ENCODE assay signal across 22 cellular contexts in the genomic region with DNA sequence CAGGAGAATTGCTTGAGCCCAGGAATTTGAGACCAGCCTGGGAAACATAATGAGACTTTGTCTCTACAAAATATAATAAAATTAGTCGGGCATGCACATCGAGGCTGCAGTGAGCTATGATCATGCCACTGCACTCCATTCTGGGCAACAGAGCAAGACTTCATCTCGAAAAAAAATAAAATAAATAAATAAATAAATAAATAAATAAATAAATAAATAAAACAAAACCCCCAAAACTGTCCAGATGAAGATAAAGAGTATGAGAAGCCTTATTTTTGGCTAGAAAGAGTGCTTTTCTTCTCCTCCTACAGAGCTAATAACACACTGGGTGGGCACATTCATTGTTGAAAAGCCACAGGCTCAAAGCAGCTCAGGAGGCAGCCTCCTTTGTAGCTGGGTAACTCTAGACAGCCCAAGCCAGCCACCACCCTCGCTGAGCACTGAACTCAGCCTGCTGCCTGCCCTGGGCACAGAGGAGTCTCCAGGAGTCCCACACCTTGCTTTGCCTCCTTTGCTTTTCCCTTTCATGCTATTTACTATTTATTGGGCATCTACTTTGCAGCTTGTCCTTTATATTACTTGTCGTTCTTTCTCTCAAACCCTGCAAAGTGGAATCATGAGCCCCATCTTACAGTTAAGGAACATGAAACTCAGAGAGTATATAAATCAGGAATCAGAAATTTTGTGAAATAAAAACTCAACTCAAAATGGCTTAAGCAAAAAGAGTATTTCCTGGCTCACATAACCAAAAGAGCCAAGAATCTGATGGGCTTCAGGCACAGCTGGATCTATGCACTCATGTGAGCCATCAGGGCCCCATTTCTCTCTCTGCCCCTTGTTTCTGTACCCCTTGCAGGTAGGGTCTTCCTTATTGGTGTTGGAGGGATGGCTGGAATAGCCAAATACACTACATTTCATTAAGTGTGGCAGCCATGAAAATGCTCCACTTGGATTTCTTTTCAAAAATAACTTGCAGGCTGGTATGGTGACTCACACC. TPM values are rescaled to one million over a fixed set of nuclear protein-coding genes. Genes with fewer than 3 reads are reported as not detected.
A peak's percentile ranks its signal among the peaks of the same experiment; 100 is the strongest.
DNase-seq lines count a peak whose midpoint lies in the region; ATAC-seq, FAIRE-seq and TF ChIP-seq lines count a peak whose summit lies in the region.
"Had no signal": no experiment of that assay in that cellular context is flagged by ENCODE, and none has a peak within 500 bp of the region (broad histone marks: within the 10 kb centered on the region; RNA-seq: fewer than 3 reads in every experiment).

No MANE protein-coding gene starts in this region.

- WGBS in spleen, 5 donors = 80 to 89% (median 85%) methylated on average over 5 of the region's 5 CpGs

- H3K27me3 ChIP-seq in GM23338 (ENCODE audit: insufficient read depth) (no peaks in the 10 kb centered on the region), astrocyte (ENCODE audit: insufficient read depth, low read length) (peaks cover 4% of the 10 kb centered on the region), spleen (replicated peaks in 1 of 7) (peaks cover 0 to 37% (median 7%) of the 10 kb centered on the region in 7 donors)

- no peaks in the 10 kb centered on the region for H4K20me1 ChIP-seq in GM23338 (replicated peaks; ENCODE audit: insufficient read depth)
- no peaks in the 10 kb centered on the region for H4K20me1 ChIP-seq in astrocyte (ENCODE audit: insufficient read depth, low read length)

- H3K27ac Mint-ChIP-seq in GM23338 = no peak overlapping the region
- H3K27ac Mint-ChIP-seq in astrocyte (ENCODE audit: unreplicated experiment) = peak overlapping the region; percentile 69
- H3K27ac Mint-ChIP-seq: CD4-positive, alpha-beta memory T cell had no signal

- no peak overlapping the region for H3K4me3 Mint-ChIP-seq in GM23338
- no peak overlapping the region for H3K4me3 Mint-ChIP-seq in astrocyte (ENCODE audit: unreplicated experiment)
- H3K4me3 Mint-ChIP-seq: CD4-positive, alpha-beta memory T cell had no signal

- H3K36me3 Mint-ChIP-seq in GM23338 (ENCODE audit: low read depth) = no peaks in the 10 kb centered on the region
- H3K36me3 Mint-ChIP-seq in astrocyte (ENCODE audit: low read depth, unreplicated experiment) = no peaks in the 10 kb centered on the region
- H3K36me3 Mint-ChIP-seq: CD4-positive, alpha-beta memory T cell had no signal

- no peaks in the 10 kb centered on the region for H3K4me1 ChIP-seq in GM23338 (ENCODE audit: insufficient read depth)
- H3K4me1 ChIP-seq in astrocyte (ENCODE audit: insufficient read depth, low read length) = no peaks in the 10 kb centered on the region
- peaks cover 0 to 8% (median 1%) of the 10 kb centered on the region in 6 donors for H3K4me1 ChIP-seq in spleen

- H3K9ac ChIP-seq in astrocyte (ENCODE audit: low read length) = no peak overlapping the region

- H3F3A ChIP-seq in GM23338 (replicated peaks; ENCODE audit: low read depth) = no peaks in the 10 kb centered on the region

- TF ChIP-seq POLR2A in spleen (IDR thresholded peaks at IDR 0.05) = no peak

- H3K9me3 Mint-ChIP-seq in GM23338 (no peaks in the 10 kb centered on the region; the same call in 2 of the 3 replicates), astrocyte (ENCODE audit: unreplicated experiment) (no peaks in the 10 kb centered on the region)
- H3K9me3 Mint-ChIP-seq: CD4-positive, alpha-beta memory T cell had no signal

- H3K36me3 ChIP-seq in GM23338 (ENCODE audit: insufficient read depth) (no peaks in the 10 kb centered on the region), astrocyte (ENCODE audit: insufficient read depth, low read length) (no peaks in the 10 kb centered on the region), spleen (no peaks in the 10 kb centered on the region)

- peak; percentile 70 for ATAC-seq in GM23338
- ATAC-seq: K562 had no signal

- H3K79me2 ChIP-seq in GM23338 (replicated peaks; ENCODE audit: insufficient read depth) (no peaks in the 10 kb centered on the region), astrocyte (ENCODE audit: insufficient read depth, low read length) (no peaks in the 10 kb centered on the region)

- H3K9me3 ChIP-seq in astrocyte (ENCODE audit: insufficient read depth, low read depth, low read length) (no peaks in the 10 kb centered on the region), spleen (no peaks in the 10 kb centered on the region)

- H2AFZ ChIP-seq in GM23338 = no peak overlapping the region
- no peak overlapping the region for H2AFZ ChIP-seq in astrocyte (ENCODE audit: low read depth, low read length)

- intact Hi-C loops in spleen (cut with DNase I; ENCODE audit: low total_unique reads) = no loop called here

- no peak for DNase-seq in GM23338 (ENCODE audit: low spot score)
- DNase-seq in NCI-H146 (lab: John Stamatoyannopoulos, UW) = peak; percentile 10
- DNase-seq in astrocyte (ENCODE audit: low read depth) = no peak
- DNase-seq in spleen = peak; percentile 38
- no peak for DNase-seq in stimulated activated CD4-positive, alpha-beta T cell treated with anti-CD3 and anti-CD28 coated beads, Interleukin-4, amount 100 ng/mL, for 24 hours
- DNase-seq in germinal center (ENCODE audit: low spot score) = no peak
- no peak for DNase-seq in anterior cingulate cortex (lab: John Stamatoyannopoulos, UW)
- DNase-seq: C1 segment of cervical spinal cord; CD4-positive, alpha-beta memory T cell; COR-L47; DMS53; Kasumi-1; NCI-H1092 treated with DMSO at 0.1 percent for 48 hours; NCI-H1436; NCI-H1930; NCI-H446 treated with DMSO at 0.1 percent for 48 hours; NCI-H526; SHP77 had no signal

- no peak for FAIRE-seq in astrocyte (lab: Jason Lieb, UNC)
- FAIRE-seq: A204.1, H54, K562 had no signal

- H3K4me3 ChIP-seq in GM23338 = no peak overlapping the region
- H3K4me3 ChIP-seq in astrocyte (ENCODE audit: insufficient read depth, low read depth, low read length) = no peak overlapping the region
- H3K4me3 ChIP-seq in spleen = no peak overlapping the region
- H3K4me3 ChIP-seq: K562 had no signal

- no peaks in the 10 kb centered on the region for H3K9me2 ChIP-seq in GM23338 (ENCODE audit: insufficient read depth)

- H3K27ac ChIP-seq in GM23338 (ENCODE audit: low read depth) = no peak overlapping the region
- no peak overlapping the region for H3K27ac ChIP-seq in astrocyte (ENCODE audit: low read depth, low read length)
- H3K27ac ChIP-seq in spleen = no peak overlapping the region
- H3K27ac ChIP-seq: RWPE1 had no signal

- H3K27me3 Mint-ChIP-seq in GM23338 (ENCODE audit: insufficient read depth, low read depth, poor library complexity) (no peaks in the 10 kb centered on the region), astrocyte (ENCODE audit: low read depth, unreplicated experiment) (no peaks in the 10 kb centered on the region)

- TF ChIP-seq CTCF in GM23338 (conservative IDR thresholded peaks at IDR 0.05; ENCODE audit: low read depth in 2 of 2) = no peak
- no peak for TF ChIP-seq CTCF in astrocyte (IDR thresholded peaks at IDR 0.05; ENCODE audit: insufficient read depth, low read depth, low read length)
- no peak for TF ChIP-seq CTCF in spleen (IDR thresholded peaks at IDR 0.05 in 8 of 11, conservative IDR thresholded peaks at IDR 0.05 in 3 of 11)

- H3K4me1 Mint-ChIP-seq in GM23338 = peaks cover 23% of the 10 kb centered on the region
- H3K4me1 Mint-ChIP-seq in astrocyte (ENCODE audit: low read depth, unreplicated experiment) = peaks cover 2% of the 10 kb centered on the region
- H3K4me1 Mint-ChIP-seq: CD4-positive, alpha-beta memory T cell had no signal

- H3K4me2 ChIP-seq in GM23338 (no peak overlapping the region), astrocyte (ENCODE audit: low read length) (no peak overlapping the region)

RNA-seq across cellular contexts. Expression of a gene that starts 18.1 kb away (rescaled TPM):
- 23.4 and 32.1 TPM in 2 replicates for total RNA-seq in GM23338 (2014; rRNA removed; shearing (Covaris generic))
- 40.2 and 46.0 TPM in 2 replicates for polyA plus RNA-seq in GM23338 (2016; fragmentation: Nextera tagmentation; extraction: Ambion mirVana)
- 20.5 and 25.0 TPM in 2 replicates for total RNA-seq in astrocyte
- 10 to 100 TPM in 1 of 7 donors, 1 to 10 TPM in 6; 7.7 to 10.3 (median 8.9) TPM for total RNA-seq in spleen
- 1 to 10 TPM; 7.2 to 7.6 (median 7.3) TPM for polyA plus RNA-seq in spleen

RNA-seq across cellular contexts. Expression of a gene that starts 35.1 kb away (rescaled TPM):
- 81.0 and 82.6 TPM in 2 replicates for total RNA-seq in GM23338 (2014; rRNA removed; shearing (Covaris generic))
- polyA plus RNA-seq in GM23338 (2016; fragmentation: Nextera tagmentation; extraction: Ambion mirVana) (48.5 TPM in 2 replicates), spleen (1 to 10 TPM; 4.6 to 6.0 (median 6.0) TPM)
- total RNA-seq in astrocyte (70.2 and 75.7 TPM in 2 replicates), spleen (1 to 10 TPM; 3.1 to 9.2 (median 4.9) TPM)

Comparison
In these comparisons a context has a peak if more than half of its experiments do, and no peak if none do; other contexts are left out.
1. DNase-seq: peak in NCI-H146 (single experiment) and spleen (single experiment); none in GM23338 (single experiment), astrocyte (single experiment), stimulated activated CD4-positive, alpha-beta T cell treated with anti-CD3 and anti-CD28 coated beads, Interleukin-4, amount 100 ng/mL, for 24 hours (single experiment), germinal center (single experiment) and anterior cingulate cortex (0 of 58).